18 cellular contexts compared by ENCODE assay signal in genomic region chr5:150333400-150333799, GRCh38. TPM values are rescaled to one million over a fixed set of nuclear protein-coding genes. Genes with fewer than 3 reads are reported as not detected.
"Had no signal": no experiment of that assay in that cellular context is flagged by ENCODE, and none has a peak within 500 bp of the region (broad histone marks: within the 10 kb centered on the region; RNA-seq: fewer than 3 reads in every experiment).

No MANE protein-coding gene starts in this region.

- FAIRE-seq: endometrium had no signal

- H3K4me1 ChIP-seq: neural progenitor cell, prostate gland, right lobe of liver had no signal

- H2AFZ ChIP-seq: hepatocyte, neural progenitor cell had no signal

- H3K4me2 ChIP-seq: hepatocyte, neural progenitor cell had no signal

- H3K4me3 ChIP-seq: gastrocnemius medialis, hepatocyte, neural progenitor cell, ovary, prostate gland, right lobe of liver had no signal

- H3K36me3 ChIP-seq: gastrocnemius medialis, neural progenitor cell, ovary, prostate gland, right lobe of liver had no signal

- H3K9me3 ChIP-seq: gastrocnemius medialis, ovary, prostate gland, right lobe of liver had no signal

- H3K27ac ChIP-seq: gastrocnemius medialis, hepatocyte, neural progenitor cell, ovary, prostate gland, right lobe of liver had no signal

- DNase-seq: central memory CD4-positive, alpha-beta T cell; cortex of kidney; effector memory CD4-positive, alpha-beta T cell; gastrocnemius medialis; kidney glomerular epithelial cell; mammary epithelial cell; ovary; retina; right lobe of liver; stimulated activated CD4-positive, alpha-beta T cell treated with anti-CD3 and anti-CD28 coated beads, Interleukin-4, amount 100 ng/mL, for 1 hour; trophoblast cell had no signal

- H3K27me3 ChIP-seq: gastrocnemius medialis, hepatocyte, neural progenitor cell, ovary, right lobe of liver had no signal

- H3K79me2 ChIP-seq: hepatocyte had no signal

RNA-seq across cellular contexts. Expression of gene ARSI, which starts 30.7 kb away (rescaled TPM):
- total RNA-seq: gastrocnemius medialis; natural killer cell treated with Interleukin-12 subunit alpha and Interleukin-12 subunit beta and Interleukin-15 and Interleukin-18, amount 100 ng/mL, for 72 hours had no signal

RNA-seq across cellular contexts. Expression of gene CAMK2A, which starts 43.8 kb away (rescaled TPM):
- total RNA-seq: chondrocyte; left lobe of liver; natural killer cell treated with Interleukin-12 subunit alpha and Interleukin-12 subunit beta and Interleukin-15 and Interleukin-18, amount 100 ng/mL, for 72 hours had no signal
